Comparison of ENCODE assay signal across 8 cellular contexts in genomic region chr14:93994919-93995682, GRCh38. TPM values are rescaled to one million over a fixed set of nuclear protein-coding genes. Genes with fewer than 3 reads are reported as not detected.
DNase-seq lines count a peak whose midpoint lies in the region; ATAC-seq and TF ChIP-seq lines count a peak whose summit lies in the region.

No MANE protein-coding gene starts in this region.

- TF ChIP-seq CTCF in fibroblast of mammary gland (conservative IDR thresholded peaks at IDR 0.05; ENCODE audit: control insufficient read depth, insufficient read depth, low read depth, low read length), result no peak

- H3K4me3 ChIP-seq in H7 (ENCODE audit: insufficient read depth, low read depth, low read length) (no peak overlapping the region), fibroblast of mammary gland (ENCODE audit: control insufficient read depth, low read depth, low read length) (no peak overlapping the region)

- H3K36me3 ChIP-seq in H7 (replicated peaks; ENCODE audit: control insufficient read depth, insufficient read depth, low read length), result no peaks in the 10 kb centered on the region

- DNase-seq in H7 (peak; percentile 83), fibroblast of mammary gland (ENCODE audit: low read depth) (peak; percentile 86), NCI-H146 treated with DMSO at 0.1 percent for 48 hours (lab: John Stamatoyannopoulos, UW; ENCODE audit: unreplicated experiment) (no peak), NCI-H128 (lab: John Stamatoyannopoulos, UW; ENCODE audit: unreplicated experiment) (no peak)
- peak; percentile 42 to 55 for DNase-seq in activated CD4-positive, alpha-beta T cell treated with anti-CD3 and anti-CD28 coated beads, Interleukin-2, amount 50 U/mL, for 4 hours
- DNase-seq in stimulated activated CD4-positive, alpha-beta T cell treated with anti-CD3 and anti-CD28 coated beads, Interleukin-2, amount 100 ng/mL, for 4 hours (ENCODE audit: low read depth), result peak; percentile 57

- ATAC-seq in HG02981 (IDR thresholded peaks at IDR 0.05; ENCODE audit: unreplicated experiment), result no peak
- no peak for ATAC-seq in HG03342 (IDR thresholded peaks at IDR 0.05; ENCODE audit: unreplicated experiment)

- H3K27me3 ChIP-seq in H7 (ENCODE audit: control insufficient read depth, insufficient read depth, low read length), result no peaks in the 10 kb centered on the region

RNA-seq across cellular contexts. Expression of gene CCDC197, which starts 2.0 kb away (rescaled TPM):
- not detected in 2 replicates for total RNA-seq in H7 (2014; rRNA removed; shearing (Covaris generic))

RNA-seq across cellular contexts. Expression of gene ASB2, which starts 18.7 kb away (rescaled TPM):
- 0.21 TPM in 1 of 2 replicates, not detected in the other for total RNA-seq in H7 (2014; rRNA removed; shearing (Covaris generic))

RNA-seq across cellular contexts. Expression of gene OTUB2, which starts 31.0 kb away (rescaled TPM):
- 3.0 and 4.4 TPM in 2 replicates for total RNA-seq in H7 (2014; rRNA removed; shearing (Covaris generic))

Comparison
In these comparisons a context has a peak if more than half of its experiments do, and no peak if none do; other contexts are left out.
1. DNase-seq: peak in H7 (single experiment), activated CD4-positive, alpha-beta T cell treated with anti-CD3 and anti-CD28 coated beads, Interleukin-2, amount 50 U/mL, for 4 hours (2 of 2), fibroblast of mammary gland (single experiment) and stimulated activated CD4-positive, alpha-beta T cell treated with anti-CD3 and anti-CD28 coated beads, Interleukin-2, amount 100 ng/mL, for 4 hours (single experiment); none in NCI-H146 treated with DMSO at 0.1 percent for 48 hours (single experiment) and NCI-H128 (single experiment).